ENCODE assay signal across 12 cellular contexts in genomic region chr20:31568041-31568731, GRCh38. TPM values are rescaled to one million over a fixed set of nuclear protein-coding genes. Genes with fewer than 3 reads are reported as not detected.
DNase-seq lines count a peak whose midpoint lies in the region; ATAC-seq and TF ChIP-seq lines count a peak whose summit lies in the region.
"Had no signal": no experiment of that assay in that cellular context is flagged by ENCODE, and none has a peak within 500 bp of the region (broad histone marks: within the 10 kb centered on the region; RNA-seq: fewer than 3 reads in every experiment).

No MANE protein-coding gene starts in this region.

- ATAC-seq in activated naive CD8-positive, alpha-beta T cell treated with anti-CD3 and anti-CD28 coated beads, Interleukin-2, amount 10 ng/mL, durations not matched to agents 7 days and 5 days (ENCODE audit: low read depth), result no peak
- ATAC-seq in HG03354 (IDR thresholded peaks at IDR 0.05; ENCODE audit: poor library complexity, severe bottlenecking, unreplicated experiment), result no peak

- POLR2A ChIA-PET in activated naive CD8-positive, alpha-beta T cell treated with anti-CD3 and anti-CD28 coated beads, Interleukin-2, amount 10 ng/mL, durations not matched to agents 7 days and 5 days (lab: Charles Lee), result interaction anchor here (0.5 to 2.8 kb wide), 4 partner anchors 19 to 45 kb away, joined by 3 to 10 read pairs (median 4); partner anchors contain the start of gene ID1

- no peak for TF ChIP-seq CTCF in thyroid gland (IDR thresholded peaks at IDR 0.05)

- DNase-seq in activated naive CD4-positive, alpha-beta T cell treated with anti-CD3 and anti-CD28 coated beads for 36 hours, result no peak
- no peak for DNase-seq in activated naive CD4-positive, alpha-beta T cell treated with Interleukin-2 at 50 U/mL for 16 hours
- DNase-seq in activated naive CD8-positive, alpha-beta T cell treated with anti-CD3 and anti-CD28 coated beads, Interleukin-2, amount 10 ng/mL, durations not matched to agents 7 days and 5 days, result no peak
- DNase-seq in immature natural killer cell (no peak), thyroid gland (no peak), SKM-1 treated with dmso at 0.1 percent for 144 hours (lab: John Stamatoyannopoulos, UW; ENCODE audit: unreplicated experiment) (no peak)
- DNase-seq in stimulated activated CD4-positive, alpha-beta T cell treated with anti-CD3 and anti-CD28 coated beads, Interleukin-15, amount 100 ng/mL, for 24 hours, result no peak
- DNase-seq: midbrain, uterus had no signal

- H3K4me1 Mint-ChIP-seq in activated naive CD4-positive, alpha-beta T cell treated with anti-CD3 and anti-CD28 coated beads for 36 hours (ENCODE audit: low read depth), result peaks cover 22% of the 10 kb centered on the region
- H3K4me1 Mint-ChIP-seq in activated naive CD8-positive, alpha-beta T cell treated with anti-CD3 and anti-CD28 coated beads, Interleukin-2, amount 10 ng/mL, durations not matched to agents 7 days and 5 days, result peaks cover 14% of the 10 kb centered on the region
- H3K4me1 Mint-ChIP-seq in immature natural killer cell, result peaks cover 18 to 24% of the 10 kb centered on the region in 2 donors

- no peaks in the 10 kb centered on the region for H3K9me3 Mint-ChIP-seq in activated naive CD4-positive, alpha-beta T cell treated with anti-CD3 and anti-CD28 coated beads for 36 hours
- H3K9me3 Mint-ChIP-seq in activated naive CD8-positive, alpha-beta T cell treated with anti-CD3 and anti-CD28 coated beads, Interleukin-2, amount 10 ng/mL, durations not matched to agents 7 days and 5 days, result no peaks in the 10 kb centered on the region
- H3K9me3 Mint-ChIP-seq in immature natural killer cell, result no peaks in the 10 kb centered on the region

- H3K4me3 Mint-ChIP-seq in activated naive CD4-positive, alpha-beta T cell treated with anti-CD3 and anti-CD28 coated beads for 36 hours, result no peak overlapping the region
- no peak overlapping the region for H3K4me3 Mint-ChIP-seq in activated naive CD8-positive, alpha-beta T cell treated with anti-CD3 and anti-CD28 coated beads, Interleukin-2, amount 10 ng/mL, durations not matched to agents 7 days and 5 days
- no peak overlapping the region for H3K4me3 Mint-ChIP-seq in immature natural killer cell
- H3K4me3 Mint-ChIP-seq: B cell had no signal

- no peaks in the 10 kb centered on the region for H3K27me3 ChIP-seq in thyroid gland
- H3K27me3 ChIP-seq: uterus had no signal

- CTCF ChIA-PET in activated naive CD4-positive, alpha-beta T cell treated with anti-CD3 and anti-CD28 coated beads for 36 hours (lab: Charles Lee), result interaction anchor here (1.1 to 14.0 kb wide), 8 partner anchors 10 to 152 kb away, joined by 4 to 330 read pairs (median 8); partner anchors contain the start of gene ID1

- H3K4me1 ChIP-seq in thyroid gland, result peaks cover 38 to 82% of the 10 kb centered on the region in 2 donors

- no peaks in the 10 kb centered on the region for H3K27me3 Mint-ChIP-seq in activated naive CD4-positive, alpha-beta T cell treated with anti-CD3 and anti-CD28 coated beads for 36 hours (ENCODE audit: low read depth)
- H3K27me3 Mint-ChIP-seq in activated naive CD8-positive, alpha-beta T cell treated with anti-CD3 and anti-CD28 coated beads, Interleukin-2, amount 10 ng/mL, durations not matched to agents 7 days and 5 days, result no peaks in the 10 kb centered on the region
- peaks cover 2 to 6% (median 2%) of the 10 kb centered on the region in 3 donors for H3K27me3 Mint-ChIP-seq in immature natural killer cell (ENCODE audit: low read depth in 3 of 3)
- H3K27me3 Mint-ChIP-seq: B cell had no signal

- peaks cover 0 to 3% of the 10 kb centered on the region in 2 donors for H3K36me3 ChIP-seq in thyroid gland
- H3K36me3 ChIP-seq: uterus had no signal

- peaks cover 9% of the 10 kb centered on the region for H3K36me3 Mint-ChIP-seq in activated naive CD4-positive, alpha-beta T cell treated with anti-CD3 and anti-CD28 coated beads for 36 hours (ENCODE audit: low read depth)
- peaks cover 6% of the 10 kb centered on the region for H3K36me3 Mint-ChIP-seq in activated naive CD8-positive, alpha-beta T cell treated with anti-CD3 and anti-CD28 coated beads, Interleukin-2, amount 10 ng/mL, durations not matched to agents 7 days and 5 days
- H3K36me3 Mint-ChIP-seq in immature natural killer cell, result peaks cover 0 to 10% (median 0%) of the 10 kb centered on the region in 3 donors

- H3K4me3 ChIP-seq in thyroid gland (replicated peaks in 1 of 3), result no peak overlapping the region
- H3K4me3 ChIP-seq: uterus had no signal

- 80 to 82% methylated on average over 20 to 21 of the region's 21 CpGs for WGBS in thyroid gland, 2 donors

- TF ChIP-seq POLR2A in thyroid gland (IDR thresholded peaks at IDR 0.05), result no peak

- intact Hi-C loops in activated naive CD4-positive, alpha-beta T cell treated with anti-CD3 and anti-CD28 coated beads for 36 hours (cut with micrococcal nuclease), result loop anchor here (2.0 kb wide), 1 partner anchor 21 kb away; no protein-coding TSS in a partner anchor
- intact Hi-C loops in thyroid gland (cut with DNase I), result no loop called here

- H3K27ac ChIP-seq in thyroid gland, result peak overlapping the region; percentile 92 to 96 (median 95)
- H3K27ac ChIP-seq: HL-60 had no signal

- peak overlapping the region; percentile 47 for H3K27ac Mint-ChIP-seq in activated naive CD4-positive, alpha-beta T cell treated with anti-CD3 and anti-CD28 coated beads for 36 hours
- H3K27ac Mint-ChIP-seq in activated naive CD8-positive, alpha-beta T cell treated with anti-CD3 and anti-CD28 coated beads, Interleukin-2, amount 10 ng/mL, durations not matched to agents 7 days and 5 days, result peak overlapping the region; percentile 60
- H3K27ac Mint-ChIP-seq in immature natural killer cell, result peak overlapping the region in 4 of 6 donors; percentile 8 to 62 (median 24)
- H3K27ac Mint-ChIP-seq: B cell had no signal

- H3K9me3 ChIP-seq in thyroid gland, result no peaks in the 10 kb centered on the region
- H3K9me3 ChIP-seq: uterus had no signal

RNA-seq across cellular contexts. Expression of gene ID1, which starts 36.9 kb away (rescaled TPM):
- total RNA-seq in activated naive CD4-positive, alpha-beta T cell treated with anti-CD3 and anti-CD28 coated beads for 36 hours, result 1 to 10 TPM; 1.8 to 2.4 TPM
- 1 to 10 TPM in 1 of 2 experiments, under 1 TPM in 1; 0.72 to 1.2 TPM for total RNA-seq in activated naive CD8-positive, alpha-beta T cell treated with anti-CD3 and anti-CD28 coated beads, Interleukin-2, amount 10 ng/mL, durations not matched to agents 7 days and 5 days
- 1 to 10 TPM; 1.4 to 4.2 (median 1.9) TPM for polyA plus RNA-seq in immature natural killer cell
- total RNA-seq in thyroid gland, result 1,000 to 10,000 TPM; 1,083 to 1,350 (median 1,205) TPM

RNA-seq across cellular contexts. Expression of gene HM13, which starts 53.9 kb away (rescaled TPM):
- total RNA-seq in activated naive CD4-positive, alpha-beta T cell treated with anti-CD3 and anti-CD28 coated beads for 36 hours, result 10 to 100 TPM; 67.3 to 69.4 TPM
- total RNA-seq in activated naive CD8-positive, alpha-beta T cell treated with anti-CD3 and anti-CD28 coated beads, Interleukin-2, amount 10 ng/mL, durations not matched to agents 7 days and 5 days, result 100 to 1,000 TPM; 112 to 120 TPM
- polyA plus RNA-seq in immature natural killer cell, result 100 to 1,000 TPM; 112 to 167 (median 152) TPM
- 100 to 1,000 TPM in 2 of 4 donors, 10 to 100 TPM in 2; 82.8 to 136 (median 111) TPM for total RNA-seq in thyroid gland

Comparison
In these comparisons a context has a peak if more than half of its experiments do, and no peak if none do; other contexts are left out.
1. RNA of gene ID1, which starts 36.9 kb away (total RNA-seq): 1,083 to 1,350 TPM in thyroid gland; 1.8 to 2.4 TPM in activated naive CD4-positive, alpha-beta T cell treated with anti-CD3 and anti-CD28 coated beads for 36 hours and 0.72 to 1.2 TPM in activated naive CD8-positive, alpha-beta T cell treated with anti-CD3 and anti-CD28 coated beads, Interleukin-2, amount 10 ng/mL, durations not matched to agents 7 days and 5 days; every median in the first group is over 100 times any median in the second.
2. Peak in every context shown above with its lines, with median percentiles within 50 percentile points of each other: H3K27ac Mint-ChIP-seq.